ENCODE assay signal across 10 cellular contexts in the genomic region with DNA sequence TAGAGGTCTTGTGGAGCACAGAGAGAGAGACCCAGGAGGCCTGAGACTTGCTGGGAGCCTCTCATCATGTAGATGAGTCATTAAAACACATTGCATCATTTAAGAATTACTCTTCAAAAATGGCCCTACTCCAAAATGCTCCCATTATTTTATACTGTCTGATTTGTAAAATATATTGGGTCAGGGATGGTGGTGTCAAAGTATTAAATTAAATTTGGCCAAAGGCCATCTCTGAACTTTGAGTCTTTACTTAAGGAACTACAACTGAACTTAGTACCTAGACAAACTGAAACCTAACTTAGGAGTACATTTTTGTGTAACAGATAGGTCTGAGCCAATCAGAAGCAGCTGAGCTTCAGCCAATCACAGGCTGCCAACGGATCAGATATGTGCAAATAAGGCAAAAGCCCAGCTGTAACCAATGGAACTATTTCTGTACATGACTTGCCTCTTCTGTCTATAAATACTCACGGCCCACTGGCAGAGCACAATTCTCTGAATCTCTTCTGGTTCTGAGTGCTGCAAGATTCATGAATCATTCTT.
A peak's percentile ranks its signal among the peaks of the same experiment; 100 is the strongest.
DNase-seq lines count a peak whose midpoint lies in the region; TF ChIP-seq lines count a peak whose summit lies in the region.
"Had no signal": no experiment of that assay in that cellular context is flagged by ENCODE, and none has a peak within 500 bp of the region (broad histone marks: within the 10 kb centered on the region; RNA-seq: fewer than 3 reads in every experiment).

No MANE protein-coding gene starts in this region.

- intact Hi-C loops in posterior vena cava (cut with DNase I) = loop anchor here in 1 of 2 donors (10.0 kb wide), 1 partner anchor 293 kb away; no protein-coding TSS in a partner anchor

- no peaks in the 10 kb centered on the region for H3K79me2 ChIP-seq in MM.1S (ENCODE audit: low read length)

- CTCF ChIA-PET in GM10248 (lab: Yijun Ruan, JAX) = no interaction called here

- H3K27ac ChIP-seq in MM.1S (ENCODE audit: low read length) = no peak overlapping the region; the same call in 1 of the 2 replicates
- H3K27ac ChIP-seq: spleen had no signal

- DNase-seq in GM04503 (ENCODE audit: low read depth) = peak; percentile 27
- DNase-seq in MM.1S = peak; percentile 79
- DNase-seq in epithelial cell of esophagus (ENCODE audit: low read depth) = peak; percentile 80
- peak; percentile 82 for DNase-seq in posterior vena cava (ENCODE audit: low spot score)
- DNase-seq in GM10248 (ENCODE audit: extremely low spot score) = no peak
- DNase-seq in pons (ENCODE audit: low spot score) = no peak
- DNase-seq in middle frontal gyrus (ENCODE audit: extremely low spot score, low spot score) = no peak
- no peak for DNase-seq in activated T-cell treated with anti-CD3 and anti-CD28 coated beads, Interleukin-2, amount 50 U/mL, for 48 hours
- DNase-seq: NCI-H2107, spleen had no signal

- H3K36me3 ChIP-seq in MM.1S (replicated peaks; ENCODE audit: insufficient read depth, low read length) = no peaks in the 10 kb centered on the region
- H3K36me3 ChIP-seq: spleen had no signal

- H4K20me1 ChIP-seq in MM.1S (ENCODE audit: insufficient read depth, low read length) = no peaks in the 10 kb centered on the region

- no peak overlapping the region for H3K9ac ChIP-seq in MM.1S (ENCODE audit: low read length)

- H3K4me3 ChIP-seq in MM.1S (ENCODE audit: low read length) (no peak overlapping the region), epithelial cell of esophagus (ENCODE audit: low read length) (no peak overlapping the region)
- H3K4me3 ChIP-seq: spleen had no signal

- no peak overlapping the region for H2AFZ ChIP-seq in MM.1S (ENCODE audit: low read length)

- POLR2A ChIA-PET in GM10248 (lab: Yijun Ruan, JAX) = no interaction called here

- no peaks in the 10 kb centered on the region for H3K9me3 ChIP-seq in MM.1S (replicated peaks; ENCODE audit: insufficient read depth, low read length)
- H3K9me3 ChIP-seq: spleen had no signal

- H3F3A ChIP-seq in MM.1S (ENCODE audit: insufficient read depth, low read length) = no peaks in the 10 kb centered on the region

- no peaks in the 10 kb centered on the region for H3K9me2 ChIP-seq in MM.1S (replicated peaks; ENCODE audit: insufficient read depth, low read length)

- TF ChIP-seq CTCF in MM.1S (IDR thresholded peaks at IDR 0.05; ENCODE audit: low read length) (no peak), epithelial cell of esophagus (IDR thresholded peaks at IDR 0.05; ENCODE audit: insufficient read depth, low read depth, low read length, missing control alignments) (no peak), GM10248 (IDR thresholded peaks at IDR 0.05; ENCODE audit: control extremely low read depth, extremely low read depth, low read depth, missing control alignments) (no peak)

- H3K4me1 ChIP-seq in MM.1S (ENCODE audit: low read length) = peaks cover 10% of the 10 kb centered on the region; the same call in 1 of the 2 replicates
- H3K4me1 ChIP-seq: spleen had no signal

- H3K4me2 ChIP-seq in MM.1S (ENCODE audit: low read depth, low read length) = no peak overlapping the region

- H3K27me3 ChIP-seq in MM.1S (replicated peaks; ENCODE audit: insufficient read depth, low read length) = no peaks in the 10 kb centered on the region
- H3K27me3 ChIP-seq: spleen had no signal

Comparison
In these comparisons a context has a peak if more than half of its experiments do, and no peak if none do; other contexts are left out.
1. DNase-seq: peak in GM04503 (single experiment), MM.1S (single experiment), epithelial cell of esophagus (single experiment) and posterior vena cava (single experiment); none in GM10248 (single experiment), pons (single experiment), middle frontal gyrus (single experiment) and activated T-cell treated with anti-CD3 and anti-CD28 coated beads, Interleukin-2, amount 50 U/mL, for 48 hours (0 of 2).